In genomic region chr1:225691861-225692516, GRCh38 we compare ENCODE assay signal across 15 cellular contexts. TPM values are rescaled to one million over a fixed set of nuclear protein-coding genes. Genes with fewer than 3 reads are reported as not detected.
A peak's percentile ranks its signal among the peaks of the same experiment; 100 is the strongest.
DNase-seq lines count a peak whose midpoint lies in the region; ATAC-seq and TF ChIP-seq lines count a peak whose summit lies in the region.
"Had no signal": no experiment of that assay in that cellular context is flagged by ENCODE, and none has a peak within 500 bp of the region (broad histone marks: within the 10 kb centered on the region; RNA-seq: fewer than 3 reads in every experiment).

No MANE protein-coding gene starts in this region.

- TF ChIP-seq RAD21 in liver (IDR thresholded peaks at IDR 0.05): no peak

- H3K4me1 ChIP-seq in right atrium auricular region: peaks cover 0 to 60% of the 10 kb centered on the region in 2 donors
- peaks cover 0 to 63% (median 33%) of the 10 kb centered on the region in 12 donors for H3K4me1 ChIP-seq in heart left ventricle
- peaks cover 60% of the 10 kb centered on the region for H3K4me1 ChIP-seq in body of pancreas
- peaks cover 8 to 42% (median 35%) of the 10 kb centered on the region in 4 donors for H3K4me1 ChIP-seq in liver (ENCODE audit: control insufficient read depth in 4 of 4, insufficient read depth in 4 of 4, low read length in 3 of 4)
- H3K4me1 ChIP-seq in sigmoid colon: peaks cover 0 to 7% (median 2%) of the 10 kb centered on the region in 4 donors

- TF ChIP-seq POLR2A in heart left ventricle (IDR thresholded peaks at IDR 0.05) (no peak), body of pancreas (IDR thresholded peaks at IDR 0.05) (no peak), sigmoid colon (IDR thresholded peaks at IDR 0.05) (no peak)

- intact Hi-C loops in heart left ventricle (cut with DNase I) (loop anchor here in 4 of 10 donors (5.0 to 10.0 kb wide), 4 partner anchors 35 to 73 kb away; no protein-coding TSS in a partner anchor), body of pancreas (cut with DNase I) (no loop called here), sigmoid colon (cut with DNase I) (loop anchor here (5.0 kb wide), 1 partner anchor 45 kb away; no protein-coding TSS in a partner anchor)

- no peaks in the 10 kb centered on the region for H3K27me3 ChIP-seq in right atrium auricular region
- H3K27me3 ChIP-seq in heart left ventricle: no peaks in the 10 kb centered on the region
- H3K27me3 ChIP-seq in body of pancreas: no peaks in the 10 kb centered on the region
- no peaks in the 10 kb centered on the region for H3K27me3 ChIP-seq in liver (ENCODE audit: control insufficient read depth in 4 of 4, insufficient read depth in 4 of 4, low read length in 3 of 4)
- no peaks in the 10 kb centered on the region for H3K27me3 ChIP-seq in sigmoid colon
- H3K27me3 ChIP-seq: heart right ventricle, MG63, suprapubic skin had no signal

- no peak overlapping the region for H3K9ac ChIP-seq in liver (ENCODE audit: low read depth in 1 of 2, low read length in 2 of 2)

- ATAC-seq in heart left ventricle: no peak
- ATAC-seq in body of pancreas: no peak
- no peak for ATAC-seq in GM19397 (IDR thresholded peaks at IDR 0.05; ENCODE audit: unreplicated experiment)
- no peak for ATAC-seq in GM18520 (IDR thresholded peaks at IDR 0.05; ENCODE audit: unreplicated experiment)

- H3K9me3 ChIP-seq in right atrium auricular region (no peaks in the 10 kb centered on the region), heart left ventricle (peaks cover 0 to 3% (median 0%) of the 10 kb centered on the region in 12 donors), body of pancreas (no peaks in the 10 kb centered on the region), liver (ENCODE audit: control insufficient read depth in 4 of 4, low read length in 3 of 4) (no peaks in the 10 kb centered on the region), sigmoid colon (no peaks in the 10 kb centered on the region)
- H3K9me3 ChIP-seq: heart right ventricle, MG63, suprapubic skin had no signal

- no peak overlapping the region for H3K4me3 ChIP-seq in right atrium auricular region
- no peak overlapping the region for H3K4me3 ChIP-seq in heart left ventricle
- H3K4me3 ChIP-seq in body of pancreas: no peak overlapping the region
- H3K4me3 ChIP-seq in liver (ENCODE audit: low read depth in 1 of 3, low read length in 3 of 3): no peak overlapping the region
- no peak overlapping the region for H3K4me3 ChIP-seq in sigmoid colon
- H3K4me3 ChIP-seq: heart right ventricle, MG63, suprapubic skin had no signal

- peak overlapping the region; percentile 21 to 30 for H3K27ac ChIP-seq in right atrium auricular region
- H3K27ac ChIP-seq in heart left ventricle: peak overlapping the region in 3 of 12 donors; percentile 0 to 39 (median 28)
- H3K27ac ChIP-seq in body of pancreas: peak overlapping the region in 3 of 4 donors; percentile 52 to 86 (median 85)
- H3K27ac ChIP-seq in liver (ENCODE audit: low read depth in 1 of 2, low read length in 2 of 2): peak overlapping the region; percentile 37 to 61
- no peak overlapping the region for H3K27ac ChIP-seq in sigmoid colon
- H3K27ac ChIP-seq: RWPE1, suprapubic skin had no signal

- peak; percentile 38 for DNase-seq in right atrium auricular region (ENCODE audit: low spot score)
- DNase-seq in heart left ventricle: no peak
- no peak for DNase-seq in body of pancreas
- no peak for DNase-seq in sigmoid colon
- DNase-seq in NCI-H2227 treated with DMSO at 0.1 percent for 48 hours (lab: John Stamatoyannopoulos, UW): no peak
- DNase-seq: effector CD4-positive, alpha-beta T cell; GF-D8; heart right ventricle; MG63; posterior cingulate gyrus had no signal

- TF ChIP-seq CTCF in right atrium auricular region (IDR thresholded peaks at IDR 0.05) (no peak), heart left ventricle (IDR thresholded peaks at IDR 0.05) (no peak), body of pancreas (IDR thresholded peaks at IDR 0.05) (no peak), liver (IDR thresholded peaks at IDR 0.05; ENCODE audit: low read depth, low read length, missing input control) (no peak), sigmoid colon (IDR thresholded peaks at IDR 0.05) (no peak)

- 77 to 88% (median 82%) methylated on average over 4 of the region's 4 CpGs for WGBS in heart left ventricle, 4 donors
- WGBS in body of pancreas, 2 donors: 86 to 90% methylated on average over 4 of the region's 4 CpGs
- WGBS in liver: 80% methylated on average over 4 of the region's 4 CpGs
- WGBS in sigmoid colon, 2 donors: 89% methylated on average over 4 of the region's 4 CpGs

- H3K36me3 ChIP-seq in right atrium auricular region: no peaks in the 10 kb centered on the region
- H3K36me3 ChIP-seq in heart left ventricle: no peaks in the 10 kb centered on the region
- no peaks in the 10 kb centered on the region for H3K36me3 ChIP-seq in body of pancreas (replicated peaks in 1 of 2; ENCODE audit: insufficient read depth in 1 of 2, low read depth in 2 of 2)
- H3K36me3 ChIP-seq in liver (ENCODE audit: control insufficient read depth in 4 of 4, insufficient read depth in 3 of 4, low read depth in 1 of 4, low read length in 3 of 4): no peaks in the 10 kb centered on the region
- H3K36me3 ChIP-seq in sigmoid colon: no peaks in the 10 kb centered on the region
- H3K36me3 ChIP-seq: heart right ventricle, MG63, suprapubic skin had no signal

- TF ChIP-seq EP300 in sigmoid colon (IDR thresholded peaks at IDR 0.05): no peak

TF ChIP-seq in liver, 16 proteins besides CTCF, POLR2A, EP300 and RAD21:
- TF ChIP-seq HNF4A (conservative IDR thresholded peaks at IDR 0.05) (no peak), GABPA (IDR thresholded peaks at IDR 0.05 in 1 of 2, conservative IDR thresholded peaks at IDR 0.05 in 1 of 2) (no peak), EGR1 (IDR thresholded peaks at IDR 0.05; ENCODE audit: low read depth in 2 of 2) (no peak), MAX (IDR thresholded peaks at IDR 0.05) (no peak), RXRA (IDR thresholded peaks at IDR 0.05) (no peak), JUND (IDR thresholded peaks at IDR 0.05) (no peak), FOXA2 (IDR thresholded peaks at IDR 0.05) (no peak), TAF1 (conservative IDR thresholded peaks at IDR 0.05) (no peak), ATF3 (IDR thresholded peaks at IDR 0.05) (no peak), NR2F2 (IDR thresholded peaks at IDR 0.05) (no peak), SP1 (IDR thresholded peaks at IDR 0.05) (no peak), YY1 (IDR thresholded peaks at IDR 0.05) (no peak), HNF4G (IDR thresholded peaks at IDR 0.05) (no peak), FOXA1 (IDR thresholded peaks at IDR 0.05) (no peak)
- TF ChIP-seq, protein P1, sequence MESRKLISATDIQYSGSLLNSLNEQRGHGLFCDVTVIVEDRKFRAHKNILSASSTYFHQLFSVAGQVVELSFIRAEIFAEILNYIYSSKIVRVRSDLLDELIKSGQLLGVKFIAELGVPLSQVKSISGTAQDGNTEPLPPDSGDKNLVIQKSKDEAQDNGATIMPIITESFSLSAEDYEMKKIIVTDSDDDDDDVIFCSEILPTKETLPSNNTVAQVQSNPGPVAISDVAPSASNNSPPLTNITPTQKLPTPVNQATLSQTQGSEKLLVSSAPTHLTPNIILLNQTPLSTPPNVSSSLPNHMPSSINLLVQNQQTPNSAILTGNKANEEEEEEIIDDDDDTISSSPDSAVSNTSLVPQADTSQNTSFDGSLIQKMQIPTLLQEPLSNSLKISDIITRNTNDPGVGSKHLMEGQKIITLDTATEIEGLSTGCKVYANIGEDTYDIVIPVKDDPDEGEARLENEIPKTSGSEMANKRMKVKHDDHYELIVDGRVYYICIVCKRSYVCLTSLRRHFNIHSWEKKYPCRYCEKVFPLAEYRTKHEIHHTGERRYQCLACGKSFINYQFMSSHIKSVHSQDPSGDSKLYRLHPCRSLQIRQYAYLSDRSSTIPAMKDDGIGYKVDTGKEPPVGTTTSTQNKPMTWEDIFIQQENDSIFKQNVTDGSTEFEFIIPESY (IDR thresholded peaks at IDR 0.05): no peak
- TF ChIP-seq, protein P2, sequence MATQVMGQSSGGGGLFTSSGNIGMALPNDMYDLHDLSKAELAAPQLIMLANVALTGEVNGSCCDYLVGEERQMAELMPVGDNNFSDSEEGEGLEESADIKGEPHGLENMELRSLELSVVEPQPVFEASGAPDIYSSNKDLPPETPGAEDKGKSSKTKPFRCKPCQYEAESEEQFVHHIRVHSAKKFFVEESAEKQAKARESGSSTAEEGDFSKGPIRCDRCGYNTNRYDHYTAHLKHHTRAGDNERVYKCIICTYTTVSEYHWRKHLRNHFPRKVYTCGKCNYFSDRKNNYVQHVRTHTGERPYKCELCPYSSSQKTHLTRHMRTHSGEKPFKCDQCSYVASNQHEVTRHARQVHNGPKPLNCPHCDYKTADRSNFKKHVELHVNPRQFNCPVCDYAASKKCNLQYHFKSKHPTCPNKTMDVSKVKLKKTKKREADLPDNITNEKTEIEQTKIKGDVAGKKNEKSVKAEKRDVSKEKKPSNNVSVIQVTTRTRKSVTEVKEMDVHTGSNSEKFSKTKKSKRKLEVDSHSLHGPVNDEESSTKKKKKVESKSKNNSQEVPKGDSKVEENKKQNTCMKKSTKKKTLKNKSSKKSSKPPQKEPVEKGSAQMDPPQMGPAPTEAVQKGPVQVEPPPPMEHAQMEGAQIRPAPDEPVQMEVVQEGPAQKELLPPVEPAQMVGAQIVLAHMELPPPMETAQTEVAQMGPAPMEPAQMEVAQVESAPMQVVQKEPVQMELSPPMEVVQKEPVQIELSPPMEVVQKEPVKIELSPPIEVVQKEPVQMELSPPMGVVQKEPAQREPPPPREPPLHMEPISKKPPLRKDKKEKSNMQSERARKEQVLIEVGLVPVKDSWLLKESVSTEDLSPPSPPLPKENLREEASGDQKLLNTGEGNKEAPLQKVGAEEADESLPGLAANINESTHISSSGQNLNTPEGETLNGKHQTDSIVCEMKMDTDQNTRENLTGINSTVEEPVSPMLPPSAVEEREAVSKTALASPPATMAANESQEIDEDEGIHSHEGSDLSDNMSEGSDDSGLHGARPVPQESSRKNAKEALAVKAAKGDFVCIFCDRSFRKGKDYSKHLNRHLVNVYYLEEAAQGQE (IDR thresholded peaks at IDR 0.05): no peak

RNA-seq across cellular contexts. Expression of gene ENAH, which starts 39.1 kb away (rescaled TPM):
- total RNA-seq in right atrium auricular region (10 to 100 TPM; 50.5 to 59.5 TPM), heart left ventricle (100 to 1,000 TPM in 4 of 9 donors, 10 to 100 TPM in 5; 54.3 to 183 (median 97.6) TPM), body of pancreas (10 to 100 TPM; 21.1 to 28.8 TPM), liver (1 to 10 TPM; 3.2 to 8.4 TPM), sigmoid colon (100 to 1,000 TPM in 3 of 4 donors, 10 to 100 TPM in 1; 92.2 to 197 (median 116) TPM)
- polyA plus RNA-seq in heart left ventricle (10 to 100 TPM; 17.0 to 41.5 TPM), liver (1 to 10 TPM; 2.8 to 5.9 TPM), sigmoid colon (10 to 100 TPM in 2 of 3 donors, 1 to 10 TPM in 1; 9.6 to 17.1 (median 15.0) TPM)

Comparison
In these comparisons a context has a peak if more than half of its experiments do, and no peak if none do; other contexts are left out.
1. H3K27ac ChIP-seq: peak in right atrium auricular region (2 of 2), body of pancreas (3 of 4) and liver (2 of 2); none in sigmoid colon (0 of 4).